17 cellular contexts compared by ENCODE assay signal in genomic region chr3:9781551-9781950, GRCh38. TPM values are rescaled to one million over a fixed set of nuclear protein-coding genes. Genes with fewer than 3 reads are reported as not detected.
DNase-seq lines count a peak whose midpoint lies in the region; ATAC-seq lines count a peak whose summit lies in the region.
"Had no signal": no experiment of that assay in that cellular context is flagged by ENCODE, and none has a peak within 500 bp of the region (broad histone marks: within the 10 kb centered on the region; RNA-seq: fewer than 3 reads in every experiment).

No MANE protein-coding gene starts in this region.

- peaks cover 56% of the 10 kb centered on the region for H3K36me3 Mint-ChIP-seq in activated CD4-positive, alpha-beta T cell treated with anti-CD3 and anti-CD28 coated beads, Interleukin-2, amount 10 ng/mL, durations not matched to agents 7 days and 5 days (ENCODE audit: low read depth)
- peaks cover 3% of the 10 kb centered on the region for H3K36me3 Mint-ChIP-seq in IgD-negative memory B cell
- peaks cover 79% of the 10 kb centered on the region for H3K36me3 Mint-ChIP-seq in activated T-helper 17 cell treated with anti-CD3 and anti-CD28 coated beads, Interleukin-2, amount 50 U/mL, for 72 hours (ENCODE audit: low read depth)
- peaks cover 21% of the 10 kb centered on the region for H3K36me3 Mint-ChIP-seq in natural killer cell treated with Interleukin-12 subunit alpha and Interleukin-12 subunit beta and Interleukin-15 and Interleukin-18, amount 100 ng/mL, for 72 hours
- peaks cover 4 to 49% (median 15%) of the 10 kb centered on the region in 3 donors for H3K36me3 Mint-ChIP-seq in CD8-positive, alpha-beta memory T cell

- H3K27ac ChIP-seq in CD8-positive, alpha-beta memory T cell (ENCODE audit: low read depth, low read length) = no peak overlapping the region
- H3K27ac ChIP-seq: right atrium auricular region had no signal

- no peak overlapping the region for H3K4me3 ChIP-seq in CD8-positive, alpha-beta memory T cell (ENCODE audit: low read length)
- H3K4me3 ChIP-seq: GM23248, heart right ventricle, K562, right atrium auricular region had no signal

- no peaks in the 10 kb centered on the region for H3K27me3 ChIP-seq in CD8-positive, alpha-beta memory T cell (ENCODE audit: insufficient read depth, low read length, poor library complexity, severe bottlenecking)
- H3K27me3 ChIP-seq: heart right ventricle, right atrium auricular region had no signal

- no peaks in the 10 kb centered on the region for H3K9me3 Mint-ChIP-seq in activated CD4-positive, alpha-beta T cell treated with anti-CD3 and anti-CD28 coated beads, Interleukin-2, amount 10 ng/mL, durations not matched to agents 7 days and 5 days
- H3K9me3 Mint-ChIP-seq in IgD-negative memory B cell = no peaks in the 10 kb centered on the region
- peaks cover 3% of the 10 kb centered on the region for H3K9me3 Mint-ChIP-seq in activated T-helper 17 cell treated with anti-CD3 and anti-CD28 coated beads, Interleukin-2, amount 50 U/mL, for 72 hours
- no peaks in the 10 kb centered on the region for H3K9me3 Mint-ChIP-seq in natural killer cell treated with Interleukin-12 subunit alpha and Interleukin-12 subunit beta and Interleukin-15 and Interleukin-18, amount 100 ng/mL, for 72 hours
- no peaks in the 10 kb centered on the region for H3K9me3 Mint-ChIP-seq in CD8-positive, alpha-beta memory T cell

- H3K4me3 Mint-ChIP-seq in activated CD4-positive, alpha-beta T cell treated with anti-CD3 and anti-CD28 coated beads, Interleukin-2, amount 10 ng/mL, durations not matched to agents 7 days and 5 days = no peak overlapping the region
- peak overlapping the region in 3 of 4 donors; percentile 3 to 79 (median 55) for H3K4me3 Mint-ChIP-seq in IgD-negative memory B cell
- peak overlapping the region; percentile 87 for H3K4me3 Mint-ChIP-seq in activated T-helper 17 cell treated with anti-CD3 and anti-CD28 coated beads, Interleukin-2, amount 50 U/mL, for 72 hours
- H3K4me3 Mint-ChIP-seq in natural killer cell treated with Interleukin-12 subunit alpha and Interleukin-12 subunit beta and Interleukin-15 and Interleukin-18, amount 100 ng/mL, for 72 hours = peak overlapping the region; percentile 13
- H3K4me3 Mint-ChIP-seq in CD8-positive, alpha-beta memory T cell = no peak overlapping the region

- POLR2A ChIA-PET in activated CD4-positive, alpha-beta T cell treated with anti-CD3 and anti-CD28 coated beads, Interleukin-2, amount 10 ng/mL, durations not matched to agents 7 days and 5 days (lab: Charles Lee) = no interaction called here
- POLR2A ChIA-PET in CD8-positive, alpha-beta memory T cell (lab: Charles Lee) = interaction anchor here (0.9 to 1.1 kb wide), 2 partner anchors 11 to 30 kb away, joined by 3 to 7 read pairs; partner anchors contain the start of genes ARPC4 and TADA3

- H3K4me1 Mint-ChIP-seq in activated CD4-positive, alpha-beta T cell treated with anti-CD3 and anti-CD28 coated beads, Interleukin-2, amount 10 ng/mL, durations not matched to agents 7 days and 5 days = peaks cover 58% of the 10 kb centered on the region
- H3K4me1 Mint-ChIP-seq in IgD-negative memory B cell = peaks cover 39 to 45% (median 42%) of the 10 kb centered on the region in 3 donors
- H3K4me1 Mint-ChIP-seq in activated T-helper 17 cell treated with anti-CD3 and anti-CD28 coated beads, Interleukin-2, amount 50 U/mL, for 72 hours = peaks cover 32% of the 10 kb centered on the region
- peaks cover 53 to 61% of the 10 kb centered on the region in 2 donors for H3K4me1 Mint-ChIP-seq in natural killer cell treated with Interleukin-12 subunit alpha and Interleukin-12 subunit beta and Interleukin-15 and Interleukin-18, amount 100 ng/mL, for 72 hours (ENCODE audit: low read depth in 2 of 2)
- H3K4me1 Mint-ChIP-seq in CD8-positive, alpha-beta memory T cell = peaks cover 38 to 53% (median 42%) of the 10 kb centered on the region in 3 donors

- no peak for DNase-seq in activated CD4-positive, alpha-beta T cell treated with anti-CD3 and anti-CD28 coated beads, Interleukin-2, amount 10 ng/mL, durations not matched to agents 7 days and 5 days
- no peak for DNase-seq in activated CD4-positive, alpha-beta T cell treated with anti-CD3 and anti-CD28 coated beads, Interleukin-2, amount 50 U/mL, for 1 hour
- no peak for DNase-seq in natural killer cell treated with Interleukin-12 subunit alpha and Interleukin-12 subunit beta and Interleukin-15 and Interleukin-18, amount 100 ng/mL, for 72 hours (ENCODE audit: low spot score)
- DNase-seq in CD8-positive, alpha-beta memory T cell = no peak
- no peak for DNase-seq in DMS114 treated with DMSO at 0.1 percent for 48 hours (lab: John Stamatoyannopoulos, UW; ENCODE audit: unreplicated experiment)
- DNase-seq: activated naive CD4-positive, alpha-beta T cell treated with Interleukin-2 at 50 U/mL for 16 hours; effector CD8-positive, alpha-beta T cell; GM23248; heart right ventricle; NCI-H1417 treated with DMSO at 0.1 percent for 48 hours; NK-92 treated with Interleukin-12 subunit alpha and Interleukin-12 subunit beta, amount 100 ng/mL, for 24 hours; substantia nigra had no signal

- peaks cover 50% of the 10 kb centered on the region for H3K4me1 ChIP-seq in CD8-positive, alpha-beta memory T cell (ENCODE audit: insufficient read depth, low read length)
- H3K4me1 ChIP-seq: right atrium auricular region had no signal

- ATAC-seq in activated T-helper 17 cell treated with anti-CD3 and anti-CD28 coated beads, Interleukin-2, amount 50 U/mL, for 72 hours (replicated peaks) = no peak
- ATAC-seq in natural killer cell treated with Interleukin-12 subunit alpha and Interleukin-12 subunit beta and Interleukin-15 and Interleukin-18, amount 100 ng/mL, for 72 hours = no peak
- ATAC-seq in esophagus mucosa = no peak
- ATAC-seq: heart right ventricle, K562 had no signal

- H3K36me3 ChIP-seq in CD8-positive, alpha-beta memory T cell (ENCODE audit: insufficient read depth, low read length) = peaks cover 14% of the 10 kb centered on the region

- CTCF ChIA-PET in activated CD4-positive, alpha-beta T cell treated with anti-CD3 and anti-CD28 coated beads, Interleukin-2, amount 10 ng/mL, durations not matched to agents 7 days and 5 days (lab: Charles Lee) = interaction anchor here (0.7 to 1.8 kb wide), 4 partner anchors 10 to 51 kb away, joined by 3 read pairs; no protein-coding TSS in a partner anchor
- CTCF ChIA-PET in CD8-positive, alpha-beta memory T cell (lab: Charles Lee) = interaction anchor here (0.9 to 1.3 kb wide), 2 partner anchors 11 to 151 kb away, joined by 3 to 4 read pairs; partner anchors contain the start of genes ARPC4 and TADA3

- no peaks in the 10 kb centered on the region for H3K9me3 ChIP-seq in CD8-positive, alpha-beta memory T cell (ENCODE audit: low read length)
- H3K9me3 ChIP-seq: heart right ventricle, right atrium auricular region had no signal

- no peaks in the 10 kb centered on the region for H3K27me3 Mint-ChIP-seq in activated CD4-positive, alpha-beta T cell treated with anti-CD3 and anti-CD28 coated beads, Interleukin-2, amount 10 ng/mL, durations not matched to agents 7 days and 5 days
- no peaks in the 10 kb centered on the region for H3K27me3 Mint-ChIP-seq in IgD-negative memory B cell
- no peaks in the 10 kb centered on the region for H3K27me3 Mint-ChIP-seq in activated T-helper 17 cell treated with anti-CD3 and anti-CD28 coated beads, Interleukin-2, amount 50 U/mL, for 72 hours
- H3K27me3 Mint-ChIP-seq in natural killer cell treated with Interleukin-12 subunit alpha and Interleukin-12 subunit beta and Interleukin-15 and Interleukin-18, amount 100 ng/mL, for 72 hours = no peaks in the 10 kb centered on the region
- no peaks in the 10 kb centered on the region for H3K27me3 Mint-ChIP-seq in CD8-positive, alpha-beta memory T cell

- peak overlapping the region; percentile 6 for H3K27ac Mint-ChIP-seq in activated CD4-positive, alpha-beta T cell treated with anti-CD3 and anti-CD28 coated beads, Interleukin-2, amount 10 ng/mL, durations not matched to agents 7 days and 5 days
- H3K27ac Mint-ChIP-seq in IgD-negative memory B cell = peak overlapping the region in 1 of 3 donors; percentile 67
- peak overlapping the region; percentile 19 for H3K27ac Mint-ChIP-seq in activated T-helper 17 cell treated with anti-CD3 and anti-CD28 coated beads, Interleukin-2, amount 50 U/mL, for 72 hours
- H3K27ac Mint-ChIP-seq in natural killer cell treated with Interleukin-12 subunit alpha and Interleukin-12 subunit beta and Interleukin-15 and Interleukin-18, amount 100 ng/mL, for 72 hours = peak overlapping the region; percentile 93 to 99
- peak overlapping the region in 4 of 8 donors; percentile 57 to 77 (median 68) for H3K27ac Mint-ChIP-seq in CD8-positive, alpha-beta memory T cell

RNA-seq across cellular contexts. Expression of gene TADA3, which starts 10.7 kb away (rescaled TPM):
- total RNA-seq in activated CD4-positive, alpha-beta T cell treated with anti-CD3 and anti-CD28 coated beads, Interleukin-2, amount 10 ng/mL, durations not matched to agents 7 days and 5 days = 10 to 100 TPM; 77.6 to 82.3 TPM
- polyA plus RNA-seq in IgD-negative memory B cell = 52.6 TPM
- 10 to 100 TPM; 77.8 to 81.9 TPM for total RNA-seq in activated T-helper 17 cell treated with anti-CD3 and anti-CD28 coated beads, Interleukin-2, amount 50 U/mL, for 72 hours
- 10 to 100 TPM; 58.3 to 65.6 TPM for total RNA-seq in natural killer cell treated with Interleukin-12 subunit alpha and Interleukin-12 subunit beta and Interleukin-15 and Interleukin-18, amount 100 ng/mL, for 72 hours
- total RNA-seq in CD8-positive, alpha-beta memory T cell = 10 to 100 TPM; 57.0 to 58.8 TPM
- 64.4 TPM for polyA plus RNA-seq in CD8-positive, alpha-beta memory T cell
- total RNA-seq in esophagus mucosa = 32.3 TPM

RNA-seq across cellular contexts. Expression of gene ARPC4, which starts 11.3 kb away (rescaled TPM):
- total RNA-seq in activated CD4-positive, alpha-beta T cell treated with anti-CD3 and anti-CD28 coated beads, Interleukin-2, amount 10 ng/mL, durations not matched to agents 7 days and 5 days = 100 to 1,000 TPM; 258 to 299 TPM
- 262 TPM for polyA plus RNA-seq in IgD-negative memory B cell
- 100 to 1,000 TPM; 159 to 291 TPM for total RNA-seq in activated T-helper 17 cell treated with anti-CD3 and anti-CD28 coated beads, Interleukin-2, amount 50 U/mL, for 72 hours
- 100 to 1,000 TPM; 323 to 381 TPM for total RNA-seq in natural killer cell treated with Interleukin-12 subunit alpha and Interleukin-12 subunit beta and Interleukin-15 and Interleukin-18, amount 100 ng/mL, for 72 hours
- 100 to 1,000 TPM; 309 to 319 TPM for total RNA-seq in CD8-positive, alpha-beta memory T cell
- 277 TPM for polyA plus RNA-seq in CD8-positive, alpha-beta memory T cell
- 154 TPM for total RNA-seq in esophagus mucosa

RNA-seq across cellular contexts. Expression of gene CAMK1, which starts 11.8 kb away (rescaled TPM):
- 10 to 100 TPM; 18.8 to 19.0 TPM for total RNA-seq in activated CD4-positive, alpha-beta T cell treated with anti-CD3 and anti-CD28 coated beads, Interleukin-2, amount 10 ng/mL, durations not matched to agents 7 days and 5 days
- 0.65 TPM for polyA plus RNA-seq in IgD-negative memory B cell
- 10 to 100 TPM; 23.9 to 75.4 TPM for total RNA-seq in activated T-helper 17 cell treated with anti-CD3 and anti-CD28 coated beads, Interleukin-2, amount 50 U/mL, for 72 hours
- total RNA-seq in natural killer cell treated with Interleukin-12 subunit alpha and Interleukin-12 subunit beta and Interleukin-15 and Interleukin-18, amount 100 ng/mL, for 72 hours = 10 to 100 TPM; 19.8 to 24.4 TPM
- 10 to 100 TPM; 27.0 to 27.4 TPM for total RNA-seq in CD8-positive, alpha-beta memory T cell
- polyA plus RNA-seq in CD8-positive, alpha-beta memory T cell = 2.9 TPM
- 2.6 TPM for total RNA-seq in esophagus mucosa

RNA-seq across cellular contexts. Expression of gene TTLL3, which starts 28.5 kb away (rescaled TPM):
- 10 to 100 TPM; 51.1 to 55.3 TPM for total RNA-seq in activated CD4-positive, alpha-beta T cell treated with anti-CD3 and anti-CD28 coated beads, Interleukin-2, amount 10 ng/mL, durations not matched to agents 7 days and 5 days
- polyA plus RNA-seq in IgD-negative memory B cell = 10.5 TPM
- 100 to 1,000 TPM in 1 of 2 donors, 10 to 100 TPM in 1; 55.9 to 123 TPM for total RNA-seq in activated T-helper 17 cell treated with anti-CD3 and anti-CD28 coated beads, Interleukin-2, amount 50 U/mL, for 72 hours
- total RNA-seq in natural killer cell treated with Interleukin-12 subunit alpha and Interleukin-12 subunit beta and Interleukin-15 and Interleukin-18, amount 100 ng/mL, for 72 hours = 10 to 100 TPM; 50.0 to 91.3 TPM
- 10 to 100 TPM; 18.8 to 19.1 TPM for total RNA-seq in CD8-positive, alpha-beta memory T cell
- 3.8 TPM for polyA plus RNA-seq in CD8-positive, alpha-beta memory T cell
- total RNA-seq in esophagus mucosa = 12.3 TPM

RNA-seq across cellular contexts. Expression of gene OGG1, which starts 31.8 kb away (rescaled TPM):
- total RNA-seq in activated CD4-positive, alpha-beta T cell treated with anti-CD3 and anti-CD28 coated beads, Interleukin-2, amount 10 ng/mL, durations not matched to agents 7 days and 5 days = 10 to 100 TPM; 42.3 to 47.9 TPM
- 20.7 TPM for polyA plus RNA-seq in IgD-negative memory B cell
- total RNA-seq in activated T-helper 17 cell treated with anti-CD3 and anti-CD28 coated beads, Interleukin-2, amount 50 U/mL, for 72 hours = 10 to 100 TPM; 37.4 to 52.3 TPM
- total RNA-seq in natural killer cell treated with Interleukin-12 subunit alpha and Interleukin-12 subunit beta and Interleukin-15 and Interleukin-18, amount 100 ng/mL, for 72 hours = 10 to 100 TPM; 35.9 to 42.5 TPM
- 10 to 100 TPM; 30.5 to 32.1 TPM for total RNA-seq in CD8-positive, alpha-beta memory T cell
- 25.8 TPM for polyA plus RNA-seq in CD8-positive, alpha-beta memory T cell
- 9.6 TPM for total RNA-seq in esophagus mucosa

Comparison
In these comparisons a context has a peak if more than half of its experiments do, and no peak if none do; other contexts are left out.
1. H3K4me3 Mint-ChIP-seq: peak in IgD-negative memory B cell (3 of 4), activated T-helper 17 cell treated with anti-CD3 and anti-CD28 coated beads, Interleukin-2, amount 50 U/mL, for 72 hours (single experiment) and natural killer cell treated with Interleukin-12 subunit alpha and Interleukin-12 subunit beta and Interleukin-15 and Interleukin-18, amount 100 ng/mL, for 72 hours (single experiment); none in activated CD4-positive, alpha-beta T cell treated with anti-CD3 and anti-CD28 coated beads, Interleukin-2, amount 10 ng/mL, durations not matched to agents 7 days and 5 days (single experiment) and CD8-positive, alpha-beta memory T cell (0 of 7).